In genomic region chr1:3417082-3417728, GRCh38 we compare ENCODE assay signal across 13 cellular contexts. TPM values are rescaled to one million over a fixed set of nuclear protein-coding genes. Genes with fewer than 3 reads are reported as not detected.
A peak's percentile ranks its signal among the peaks of the same experiment; 100 is the strongest.
DNase-seq lines count a peak whose midpoint lies in the region; ATAC-seq and TF ChIP-seq lines count a peak whose summit lies in the region.
"Had no signal": no experiment of that assay in that cellular context is flagged by ENCODE, and none has a peak within 500 bp of the region (broad histone marks: within the 10 kb centered on the region; RNA-seq: fewer than 3 reads in every experiment).

No MANE protein-coding gene starts in this region.

- no peak for TF ChIP-seq EP300 in suprapubic skin (IDR thresholded peaks at IDR 0.05)

- POLR2A ChIA-PET in BJ (lab: Charles Lee), result no interaction called here

- H3K27ac Mint-ChIP-seq in GM23338, result no peak overlapping the region
- H3K27ac Mint-ChIP-seq: activated CD4-positive, alpha-beta memory T cell treated with anti-CD3 and anti-CD28 coated beads for 36 hours; activated naive CD8-positive, alpha-beta T cell; dendritic cell treated with granulocyte-macrophage colony-stimulating factor and Interleukin-4, amounts not matched to agents 40 ng/mL and 50 ng/mL, for 4 days had no signal

- H3K27ac ChIP-seq in GM23338 (ENCODE audit: low read depth), result no peak overlapping the region
- no peak overlapping the region for H3K27ac ChIP-seq in VCaP
- H3K27ac ChIP-seq in suprapubic skin, result no peak overlapping the region

- H3K27me3 Mint-ChIP-seq in GM23338 (ENCODE audit: insufficient read depth, low read depth, poor library complexity), result peaks cover 5% of the 10 kb centered on the region
- H3K27me3 Mint-ChIP-seq: activated naive CD8-positive, alpha-beta T cell had no signal

- TF ChIP-seq POLR2A in suprapubic skin (IDR thresholded peaks at IDR 0.05), result no peak

- peaks cover 14% of the 10 kb centered on the region for H3K9me3 Mint-ChIP-seq in GM23338
- H3K9me3 Mint-ChIP-seq: dendritic cell treated with granulocyte-macrophage colony-stimulating factor and Interleukin-4, amounts not matched to agents 40 ng/mL and 50 ng/mL, for 4 days had no signal

- no peak overlapping the region for H3K4me2 ChIP-seq in GM23338

- no peaks in the 10 kb centered on the region for H3K36me3 ChIP-seq in BJ (ENCODE audit: control insufficient read depth, insufficient read depth, low read length)
- no peaks in the 10 kb centered on the region for H3K36me3 ChIP-seq in GM23338 (ENCODE audit: insufficient read depth)
- no peaks in the 10 kb centered on the region for H3K36me3 ChIP-seq in kidney epithelial cell (ENCODE audit: control insufficient read depth, insufficient read depth, low read length)
- no peaks in the 10 kb centered on the region for H3K36me3 ChIP-seq in suprapubic skin

- ATAC-seq in GM23338 (no peak), HG03097 (IDR thresholded peaks at IDR 0.05; ENCODE audit: low FRiP score, unreplicated experiment) (no peak), HG03045 (IDR thresholded peaks at IDR 0.05; ENCODE audit: unreplicated experiment) (no peak)

- H3K4me3 Mint-ChIP-seq in GM23338, result no peak overlapping the region
- H3K4me3 Mint-ChIP-seq: activated CD4-positive, alpha-beta memory T cell treated with anti-CD3 and anti-CD28 coated beads for 36 hours; activated naive CD8-positive, alpha-beta T cell; dendritic cell treated with granulocyte-macrophage colony-stimulating factor and Interleukin-4, amounts not matched to agents 40 ng/mL and 50 ng/mL, for 4 days had no signal

- H3K4me1 Mint-ChIP-seq in GM23338, result no peaks in the 10 kb centered on the region; the same call in 2 of the 3 replicates

- no peaks in the 10 kb centered on the region for H3K9me3 ChIP-seq in suprapubic skin

- CTCF ChIA-PET in BJ (lab: Yijun Ruan, JAX), result no interaction called here

- no peaks in the 10 kb centered on the region for H3K79me2 ChIP-seq in GM23338 (replicated peaks; ENCODE audit: insufficient read depth)

- no peaks in the 10 kb centered on the region for H4K20me1 ChIP-seq in GM23338 (replicated peaks; ENCODE audit: insufficient read depth)

- H3F3A ChIP-seq in GM23338 (replicated peaks; ENCODE audit: low read depth), result no peaks in the 10 kb centered on the region

- no peaks in the 10 kb centered on the region for H3K9me2 ChIP-seq in GM23338 (ENCODE audit: insufficient read depth)

- H3K4me1 ChIP-seq in GM23338 (ENCODE audit: insufficient read depth) (no peaks in the 10 kb centered on the region), suprapubic skin (peaks cover 5% of the 10 kb centered on the region)

- no peak for DNase-seq in BJ (ENCODE audit: low read depth)
- no peak for DNase-seq in GM23338 (ENCODE audit: low spot score)
- no peak for DNase-seq in kidney epithelial cell (ENCODE audit: low read depth)
- no peak for DNase-seq in suprapubic skin (ENCODE audit: low spot score in 2 of 2)
- no peak for DNase-seq in stimulated activated CD4-positive, alpha-beta T cell treated with anti-CD3 and anti-CD28 coated beads, Interleukin-4, amount 100 ng/mL, for 4 hours
- DNase-seq: activated CD4-positive, alpha-beta memory T cell treated with anti-CD3 and anti-CD28 coated beads for 36 hours; Calu3; mesenchymal stem cell had no signal

- WGBS in suprapubic skin, result 83% methylated on average over 6 of the region's 6 CpGs

- H3K36me3 Mint-ChIP-seq in GM23338 (ENCODE audit: low read depth), result peaks cover 4% of the 10 kb centered on the region; the same call in 1 of the 3 replicates
- H3K36me3 Mint-ChIP-seq: activated CD4-positive, alpha-beta memory T cell treated with anti-CD3 and anti-CD28 coated beads for 36 hours; activated naive CD8-positive, alpha-beta T cell had no signal

- TF ChIP-seq CTCF in BJ (IDR thresholded peaks at IDR 0.05; ENCODE audit: insufficient read depth, low read depth, low read length) (peak; percentile 31; the same call in 1 of the 2 replicates), GM23338 (conservative IDR thresholded peaks at IDR 0.05; ENCODE audit: low read depth in 2 of 2) (peak; percentile 54 to 90), VCaP (conservative IDR thresholded peaks at IDR 0.05) (peak; percentile 61), kidney epithelial cell (IDR thresholded peaks at IDR 0.05; ENCODE audit: insufficient read depth, low read length, poor library complexity, severe bottlenecking) (peak; percentile 21), suprapubic skin (IDR thresholded peaks at IDR 0.05) (no peak)

- no peak overlapping the region for H2AFZ ChIP-seq in GM23338

- peaks cover 6% of the 10 kb centered on the region; the same call in 1 of the 2 replicates for H3K27me3 ChIP-seq in BJ (ENCODE audit: control insufficient read depth, insufficient read depth, low read length)
- no peaks in the 10 kb centered on the region for H3K27me3 ChIP-seq in GM23338 (ENCODE audit: insufficient read depth)
- peaks cover 36% of the 10 kb centered on the region for H3K27me3 ChIP-seq in kidney epithelial cell (ENCODE audit: control insufficient read depth, insufficient read depth, low read length)
- peaks cover 86% of the 10 kb centered on the region for H3K27me3 ChIP-seq in suprapubic skin

- H3K4me3 ChIP-seq in BJ (ENCODE audit: low read depth, low read length) (no peak overlapping the region), GM23338 (no peak overlapping the region), kidney epithelial cell (ENCODE audit: low read depth, low read length) (no peak overlapping the region), suprapubic skin (no peak overlapping the region)

TF ChIP-seq in GM23338, 12 proteins besides CTCF, POLR2A, EP300 and RAD21:
- TF ChIP-seq NANOG (IDR thresholded peaks at IDR 0.05; ENCODE audit: borderline replicate concordance) (no peak), ETS1 (IDR thresholded peaks at IDR 0.05) (no peak), REST (IDR thresholded peaks at IDR 0.05; ENCODE audit: unreplicated experiment) (no peak), STAT1 (IDR thresholded peaks at IDR 0.05; ENCODE audit: unreplicated experiment) (no peak), ZNF114 (CRISPR knock-in tag; IDR thresholded peaks at IDR 0.05) (no peak), JUNB (IDR thresholded peaks at IDR 0.05; ENCODE audit: unreplicated experiment) (no peak), POLR2AphosphoS5 (IDR thresholded peaks at IDR 0.05; ENCODE audit: low read depth) (no peak), ZNF331 (CRISPR knock-in tag; IDR thresholded peaks at IDR 0.05; ENCODE audit: low read depth) (no peak), EZH2phosphoT487 (IDR thresholded peaks at IDR 0.05; ENCODE audit: unreplicated experiment) (no peak), EZH2 (IDR thresholded peaks at IDR 0.05; ENCODE audit: low read depth, unreplicated experiment) (no peak), CREB1 (CRISPR knock-in tag; IDR thresholded peaks at IDR 0.05; ENCODE audit: low read depth) (no peak)

RNA-seq across cellular contexts. Expression of gene ARHGEF16, which starts 37.3 kb away (rescaled TPM):
- 0.04 TPM in 2 replicates for polyA plus RNA-seq in BJ (2011; rRNA removed)
- 0.77 TPM in 1 of 2 replicates, not detected in the other for polyA minus RNA-seq in BJ (2011; rRNA and poly(A)+ RNA removed)
- 19.1 and 29.3 TPM in 2 replicates for total RNA-seq in GM23338 (2014; rRNA removed; shearing (Covaris generic))
- polyA plus RNA-seq in GM23338 (2016; fragmentation: Nextera tagmentation; extraction: Ambion mirVana), result 11.2 and 12.2 TPM in 2 replicates
- total RNA-seq in kidney epithelial cell, result 31.5 and 33.0 TPM in 2 replicates
- 10 to 100 TPM in 1 of 4 donors, 1 to 10 TPM in 3; 5.9 to 13.6 (median 8.4) TPM for total RNA-seq in suprapubic skin

Comparison
In these comparisons a context has a peak if more than half of its experiments do, and no peak if none do; other contexts are left out.
1. CTCF ChIP-seq: peak in BJ (single experiment), GM23338 (2 of 2), VCaP (single experiment) and kidney epithelial cell (single experiment); none in suprapubic skin (0 of 2).